Comparison of ENCODE assay signal across 25 cellular contexts in the genomic region with DNA sequence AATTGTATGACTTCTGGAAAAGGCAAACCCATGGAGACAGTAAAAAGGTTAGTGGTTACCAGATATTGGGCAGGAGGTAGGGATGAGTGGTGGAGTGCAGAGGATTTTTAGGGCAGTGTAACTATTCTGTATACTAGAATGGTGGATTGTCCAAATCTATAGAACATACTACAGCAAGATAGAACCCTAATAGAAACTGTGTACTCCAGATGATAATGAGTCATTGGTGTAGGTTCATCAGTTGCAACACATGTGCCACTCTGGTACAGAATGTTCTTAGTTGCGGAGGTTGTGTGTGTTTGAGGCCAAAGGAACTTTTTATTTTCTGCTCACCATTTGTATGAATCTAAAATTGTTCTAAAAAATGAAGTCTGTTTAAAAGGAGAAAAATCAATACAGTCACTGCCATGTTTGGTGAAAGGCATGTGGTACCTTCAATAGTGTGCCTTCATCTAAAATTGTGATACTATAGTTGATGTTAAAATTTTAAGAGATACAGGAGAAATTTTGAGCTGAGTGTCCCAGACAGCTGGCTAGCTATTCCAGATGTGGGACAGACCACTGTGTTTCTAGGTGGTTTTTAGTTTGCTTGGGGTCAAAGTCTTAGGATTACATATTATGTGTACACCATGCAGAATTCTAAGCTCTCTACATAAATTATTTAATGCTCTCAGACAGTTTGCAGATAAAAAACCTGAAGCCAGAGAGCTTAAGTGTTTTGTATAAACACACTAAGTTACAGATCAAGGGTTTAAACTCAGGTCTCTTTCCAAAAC.
DNase-seq lines count a peak whose midpoint lies in the region; ATAC-seq, FAIRE-seq and TF ChIP-seq lines count a peak whose summit lies in the region.
"Had no signal": no experiment of that assay in that cellular context is flagged by ENCODE, and none has a peak within 500 bp of the region (broad histone marks: within the 10 kb centered on the region; RNA-seq: fewer than 3 reads in every experiment).

No MANE protein-coding gene starts in this region.

- no peaks in the 10 kb centered on the region for H3K27me3 ChIP-seq in K562 (ENCODE audit: control insufficient read depth in 2 of 2, insufficient read depth in 2 of 2, low read length in 2 of 2)
- no peaks in the 10 kb centered on the region for H3K27me3 ChIP-seq in CD4-positive, alpha-beta T cell (ENCODE audit: control insufficient read depth, insufficient read depth, low read length)
- H3K27me3 ChIP-seq: MG63, Peyer's patch, right atrium auricular region had no signal

- 95% methylated on average over 1 of the region's 1 CpG for WGBS in K562 (ENCODE audit: insufficient coverage, low coverage, missing lambda C conversion rate)

- no peaks in the 10 kb centered on the region for H3K79me2 ChIP-seq in K562 (ENCODE audit: control insufficient read depth, insufficient read depth, low read length)

- peaks cover 7% of the 10 kb centered on the region for H3K9me3 Mint-ChIP-seq in CD4-positive, alpha-beta T cell

- no peak overlapping the region for H3K27ac Mint-ChIP-seq in CD4-positive, alpha-beta T cell
- H3K27ac Mint-ChIP-seq: activated CD8-positive, alpha-beta T cell treated with anti-CD3 and anti-CD28 coated beads for 36 hours; natural killer cell had no signal

- H3K36me3 Mint-ChIP-seq in CD4-positive, alpha-beta T cell (ENCODE audit: low read depth): peaks cover 81% of the 10 kb centered on the region

- no peak for TF ChIP-seq POLR2A in K562 (conservative IDR thresholded peaks at IDR 0.05)

- H3K36me3 ChIP-seq in K562 (ENCODE audit: control insufficient read depth, insufficient read depth, low read length): peaks cover 19% of the 10 kb centered on the region
- H3K36me3 ChIP-seq: Peyer's patch had no signal

- no peak overlapping the region for H3K4me3 ChIP-seq in K562
- no peak overlapping the region for H3K4me3 ChIP-seq in skeletal muscle cell (ENCODE audit: low read depth, low read length)
- H3K4me3 ChIP-seq: MG63, Peyer's patch, right atrium auricular region had no signal

- no TSS peak for BruUV-seq in K562 (replicated peaks; lab: Mats Ljungman, UMichigan)

- intact Hi-C loops in K562 (cut with micrococcal nuclease): no loop called here
- intact Hi-C loops in CD4-positive, alpha-beta T cell (cut with DNase I, micrococcal nuclease): no loop called here

- no peak for TF ChIP-seq CTCF in K562 (IDR thresholded peaks at IDR 0.05 in 2 of 3, conservative IDR thresholded peaks at IDR 0.05 in 1 of 3; ENCODE audit: insufficient read depth in 2 of 3, low read depth in 1 of 3, low read length in 3 of 3)
- TF ChIP-seq CTCF in CD4-positive, alpha-beta T cell (IDR thresholded peaks at IDR 0.05): no peak

- no peak overlapping the region for H3K4me3 Mint-ChIP-seq in CD4-positive, alpha-beta T cell
- H3K4me3 Mint-ChIP-seq: activated CD8-positive, alpha-beta T cell treated with anti-CD3 and anti-CD28 coated beads for 36 hours; natural killer cell had no signal

- H3K9me3 ChIP-seq in K562 (replicated peaks; ENCODE audit: control insufficient read depth, insufficient read depth, low read depth, low read length): no peaks in the 10 kb centered on the region
- H3K9me3 ChIP-seq in CD4-positive, alpha-beta T cell (ENCODE audit: control insufficient read depth, low read length): peaks cover 14% of the 10 kb centered on the region

- H3K9me1 ChIP-seq in K562 (ENCODE audit: control insufficient read depth, insufficient read depth, low read length): no peaks in the 10 kb centered on the region

- H2AFZ ChIP-seq in K562 (ENCODE audit: low read depth, low read length): no peak overlapping the region

- no peaks in the 10 kb centered on the region for H3K4me1 Mint-ChIP-seq in CD4-positive, alpha-beta T cell (ENCODE audit: low read depth)
- H3K4me1 Mint-ChIP-seq: natural killer cell had no signal

- FAIRE-seq in K562 (lab: Jason Lieb, UNC): no peak
- FAIRE-seq: endometrium had no signal

- DNase-seq in LHCN-M2 (ENCODE audit: low read depth) (peak; percentile 90), K562 (ENCODE audit: extremely low read depth in 1 of 4, low spot score in 3 of 4) (no peak), fibroblast of the conjunctiva (ENCODE audit: low read depth) (peak; percentile 85), skeletal muscle cell (ENCODE audit: low read depth) (peak; percentile 90), germinal center (ENCODE audit: low spot score) (no peak), T-helper 9 cell (no peak)
- no peak for DNase-seq in CD4-positive, alpha-beta T cell
- DNase-seq: activated CD4-positive, CD25-positive, alpha-beta regulatory T cell treated with anti-CD3 and anti-CD28 coated beads, Interleukin-2, amount 50 U/mL, for 72 hours; activated CD8-positive, alpha-beta T cell treated with anti-CD3 and anti-CD28 coated beads for 36 hours; activated gamma-delta T cell treated with Interleukin-2 at 50 U/mL for 16 hours; C1 segment of cervical spinal cord; caudate nucleus; dermis blood vessel endothelial cell; DMS 273 treated with DMSO at 0.1 percent for 48 hours; hypothalamus; left ventricle myocardium superior; MG63; natural killer cell; NCI-H2171 treated with DMSO at 0.1 percent for 48 hours; NCI-H526 treated with DMSO at 0.1 percent for 48 hours; Peyer's patch; stimulated activated naive CD4-positive, alpha-beta T cell treated with Interleukin-2 at 50 U/mL for 16 hours; T-helper 1 cell had no signal

- H3K27me3 Mint-ChIP-seq in CD4-positive, alpha-beta T cell: no peaks in the 10 kb centered on the region
- H3K27me3 Mint-ChIP-seq: activated CD8-positive, alpha-beta T cell treated with anti-CD3 and anti-CD28 coated beads for 36 hours had no signal

- TF ChIP-seq EP300 in K562 (IDR thresholded peaks at IDR 0.05; ENCODE audit: low read length): no peak

- ATAC-seq in K562: peak; percentile 53
- ATAC-seq in CD4-positive, alpha-beta T cell (ENCODE audit: poor library complexity): no peak
- ATAC-seq: activated CD8-positive, alpha-beta T cell treated with anti-CD3 and anti-CD28 coated beads for 36 hours; left ventricle myocardium superior; natural killer cell had no signal

- H3K4me2 ChIP-seq in K562 (ENCODE audit: insufficient read depth, low read length): no peak overlapping the region

- no peak for TF ChIP-seq RAD21 in K562 (CRISPR knock-in tag; conservative IDR thresholded peaks at IDR 0.05 in 1 of 2, IDR thresholded peaks at IDR 0.05 in 1 of 2)

- POLR2A ChIA-PET in K562 (lab: Yijun Ruan, JAX): no interaction called here
- POLR2A ChIA-PET in CD4-positive, alpha-beta T cell (lab: Charles Lee): no interaction called here

- H3K27ac ChIP-seq in K562 (ENCODE audit: extremely low read depth, low read depth, low read length): no peak overlapping the region
- H3K27ac ChIP-seq in CD4-positive, alpha-beta T cell (ENCODE audit: low read depth, low read length): no peak overlapping the region
- H3K27ac ChIP-seq: Peyer's patch, right atrium auricular region had no signal

- H4K20me1 ChIP-seq in K562 (replicated peaks; ENCODE audit: control insufficient read depth, insufficient read depth, low read length): no peaks in the 10 kb centered on the region

- in situ Hi-C loops in K562 (cut with MboI): no loop called here

- H3K9ac ChIP-seq in K562 (ENCODE audit: insufficient read depth in 1 of 2, low read depth in 2 of 2, low read length in 2 of 2): no peak overlapping the region

- CTCF ChIA-PET in K562 (lab: Yijun Ruan, JAX; ENCODE audit: low intra/inter-chr PET ratio): no interaction called here
- CTCF ChIA-PET in CD4-positive, alpha-beta T cell (lab: Charles Lee): no interaction called here

- no peaks in the 10 kb centered on the region for H3K4me1 ChIP-seq in K562 (replicated peaks in 1 of 2; ENCODE audit: control insufficient read depth in 2 of 2, insufficient read depth in 2 of 2, low read length in 2 of 2)
- H3K4me1 ChIP-seq: Peyer's patch, right atrium auricular region had no signal

TF ChIP-seq in K562, 482 proteins besides CTCF, POLR2A, EP300 and RAD21 (continues in another document):
- no peak for TF ChIP-seq TAF15 (IDR thresholded peaks at IDR 0.05; ENCODE audit: low read depth, low read length)
- no peak for TF ChIP-seq RBFOX2 (IDR thresholded peaks at IDR 0.05; ENCODE audit: low read depth, low read length)
- no peak for TF ChIP-seq HNRNPH1 (optimal IDR thresholded peaks at IDR 0.05; ENCODE audit: low read depth, low read length)
- no peak for TF ChIP-seq ZNF197 (CRISPR knock-in tag; IDR thresholded peaks at IDR 0.05; ENCODE audit: low read depth)
- TF ChIP-seq, protein P1, sequence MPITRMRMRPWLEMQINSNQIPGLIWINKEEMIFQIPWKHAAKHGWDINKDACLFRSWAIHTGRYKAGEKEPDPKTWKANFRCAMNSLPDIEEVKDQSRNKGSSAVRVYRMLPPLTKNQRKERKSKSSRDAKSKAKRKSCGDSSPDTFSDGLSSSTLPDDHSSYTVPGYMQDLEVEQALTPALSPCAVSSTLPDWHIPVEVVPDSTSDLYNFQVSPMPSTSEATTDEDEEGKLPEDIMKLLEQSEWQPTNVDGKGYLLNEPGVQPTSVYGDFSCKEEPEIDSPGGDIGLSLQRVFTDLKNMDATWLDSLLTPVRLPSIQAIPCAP (CRISPR knock-in tag; IDR thresholded peaks at IDR 0.05; ENCODE audit: borderline replicate concordance): no peak
- TF ChIP-seq HDAC2 (IDR thresholded peaks at IDR 0.05): no peak
- TF ChIP-seq, protein P2, sequence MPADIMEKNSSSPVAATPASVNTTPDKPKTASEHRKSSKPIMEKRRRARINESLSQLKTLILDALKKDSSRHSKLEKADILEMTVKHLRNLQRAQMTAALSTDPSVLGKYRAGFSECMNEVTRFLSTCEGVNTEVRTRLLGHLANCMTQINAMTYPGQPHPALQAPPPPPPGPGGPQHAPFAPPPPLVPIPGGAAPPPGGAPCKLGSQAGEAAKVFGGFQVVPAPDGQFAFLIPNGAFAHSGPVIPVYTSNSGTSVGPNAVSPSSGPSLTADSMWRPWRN (IDR thresholded peaks at IDR 0.05; ENCODE audit: low read depth): no peak
- TF ChIP-seq, protein P3, sequence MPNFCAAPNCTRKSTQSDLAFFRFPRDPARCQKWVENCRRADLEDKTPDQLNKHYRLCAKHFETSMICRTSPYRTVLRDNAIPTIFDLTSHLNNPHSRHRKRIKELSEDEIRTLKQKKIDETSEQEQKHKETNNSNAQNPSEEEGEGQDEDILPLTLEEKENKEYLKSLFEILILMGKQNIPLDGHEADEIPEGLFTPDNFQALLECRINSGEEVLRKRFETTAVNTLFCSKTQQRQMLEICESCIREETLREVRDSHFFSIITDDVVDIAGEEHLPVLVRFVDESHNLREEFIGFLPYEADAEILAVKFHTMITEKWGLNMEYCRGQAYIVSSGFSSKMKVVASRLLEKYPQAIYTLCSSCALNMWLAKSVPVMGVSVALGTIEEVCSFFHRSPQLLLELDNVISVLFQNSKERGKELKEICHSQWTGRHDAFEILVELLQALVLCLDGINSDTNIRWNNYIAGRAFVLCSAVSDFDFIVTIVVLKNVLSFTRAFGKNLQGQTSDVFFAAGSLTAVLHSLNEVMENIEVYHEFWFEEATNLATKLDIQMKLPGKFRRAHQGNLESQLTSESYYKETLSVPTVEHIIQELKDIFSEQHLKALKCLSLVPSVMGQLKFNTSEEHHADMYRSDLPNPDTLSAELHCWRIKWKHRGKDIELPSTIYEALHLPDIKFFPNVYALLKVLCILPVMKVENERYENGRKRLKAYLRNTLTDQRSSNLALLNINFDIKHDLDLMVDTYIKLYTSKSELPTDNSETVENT (CRISPR knock-in tag; IDR thresholded peaks at IDR 0.05): no peak
- no peak for TF ChIP-seq ZKSCAN8 (CRISPR knock-in tag; IDR thresholded peaks at IDR 0.05)
- no peak for TF ChIP-seq NUFIP1 (IDR thresholded peaks at IDR 0.05; ENCODE audit: partially characterized antibody)

Comparison
In these comparisons a context has a peak if more than half of its experiments do, and no peak if none do; other contexts are left out.
1. DNase-seq: peak in LHCN-M2 (single experiment), fibroblast of the conjunctiva (single experiment) and skeletal muscle cell (single experiment); none in K562 (0 of 4), CD4-positive, alpha-beta T cell (0 of 10), germinal center (single experiment) and T-helper 9 cell (single experiment).